Comparison of ENCODE assay signal across 10 cellular contexts in the genomic region with DNA sequence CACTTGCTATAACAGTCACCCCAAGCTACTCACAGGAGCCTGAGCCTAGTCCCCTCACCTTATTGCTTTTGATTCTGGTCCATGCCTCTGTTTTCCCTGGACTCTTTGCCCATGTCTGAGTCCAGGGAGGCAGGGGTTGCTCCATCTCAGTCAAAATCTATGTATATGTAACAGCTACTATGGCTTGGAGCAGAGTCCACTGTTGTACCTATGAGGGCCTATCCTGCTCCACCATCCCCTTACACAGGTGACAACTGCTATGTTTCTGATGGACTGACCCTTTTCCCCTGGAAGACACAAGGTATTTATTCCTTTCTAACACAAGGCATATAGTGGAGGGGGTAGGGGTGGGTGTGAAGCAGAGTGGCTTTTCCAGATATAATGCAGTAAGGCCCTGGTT.
"Had no signal": no experiment of that assay in that cellular context is flagged by ENCODE, and none has a peak within 500 bp of the region (broad histone marks: within the 10 kb centered on the region; RNA-seq: fewer than 3 reads in every experiment).

No MANE protein-coding gene starts in this region.

- ATAC-seq: HCT116 had no signal

- H3K4me3 ChIP-seq: GM23248, HAP-1 had no signal

- DNase-seq: GM23248, GOT3, H7, HFFc6, IMR-90, KBM-7 had no signal

- H3K36me3 ChIP-seq: HAP-1 had no signal

- H2AFZ ChIP-seq: GM23248 had no signal

- H3K9ac ChIP-seq: GM23248, KMS-11 had no signal

- H3K9me3 ChIP-seq: HAP-1 had no signal

- H3K4me1 ChIP-seq: HAP-1 had no signal

- H3K27ac ChIP-seq: GM23248, KMS-11 had no signal

- H3K4me2 ChIP-seq: KMS-11 had no signal

- FAIRE-seq: HTR-8/SVneo had no signal
